1 cellular context compared by ENCODE assay signal in genomic region chr10:49118450-49118849, GRCh38.
TF ChIP-seq lines count a peak whose summit lies in the region.

No MANE protein-coding gene starts in this region.

TF ChIP-seq in GM23338, 12 proteins besides CTCF, POLR2A, EP300 and RAD21 (continued from another document):
- TF ChIP-seq, protein P1, sequence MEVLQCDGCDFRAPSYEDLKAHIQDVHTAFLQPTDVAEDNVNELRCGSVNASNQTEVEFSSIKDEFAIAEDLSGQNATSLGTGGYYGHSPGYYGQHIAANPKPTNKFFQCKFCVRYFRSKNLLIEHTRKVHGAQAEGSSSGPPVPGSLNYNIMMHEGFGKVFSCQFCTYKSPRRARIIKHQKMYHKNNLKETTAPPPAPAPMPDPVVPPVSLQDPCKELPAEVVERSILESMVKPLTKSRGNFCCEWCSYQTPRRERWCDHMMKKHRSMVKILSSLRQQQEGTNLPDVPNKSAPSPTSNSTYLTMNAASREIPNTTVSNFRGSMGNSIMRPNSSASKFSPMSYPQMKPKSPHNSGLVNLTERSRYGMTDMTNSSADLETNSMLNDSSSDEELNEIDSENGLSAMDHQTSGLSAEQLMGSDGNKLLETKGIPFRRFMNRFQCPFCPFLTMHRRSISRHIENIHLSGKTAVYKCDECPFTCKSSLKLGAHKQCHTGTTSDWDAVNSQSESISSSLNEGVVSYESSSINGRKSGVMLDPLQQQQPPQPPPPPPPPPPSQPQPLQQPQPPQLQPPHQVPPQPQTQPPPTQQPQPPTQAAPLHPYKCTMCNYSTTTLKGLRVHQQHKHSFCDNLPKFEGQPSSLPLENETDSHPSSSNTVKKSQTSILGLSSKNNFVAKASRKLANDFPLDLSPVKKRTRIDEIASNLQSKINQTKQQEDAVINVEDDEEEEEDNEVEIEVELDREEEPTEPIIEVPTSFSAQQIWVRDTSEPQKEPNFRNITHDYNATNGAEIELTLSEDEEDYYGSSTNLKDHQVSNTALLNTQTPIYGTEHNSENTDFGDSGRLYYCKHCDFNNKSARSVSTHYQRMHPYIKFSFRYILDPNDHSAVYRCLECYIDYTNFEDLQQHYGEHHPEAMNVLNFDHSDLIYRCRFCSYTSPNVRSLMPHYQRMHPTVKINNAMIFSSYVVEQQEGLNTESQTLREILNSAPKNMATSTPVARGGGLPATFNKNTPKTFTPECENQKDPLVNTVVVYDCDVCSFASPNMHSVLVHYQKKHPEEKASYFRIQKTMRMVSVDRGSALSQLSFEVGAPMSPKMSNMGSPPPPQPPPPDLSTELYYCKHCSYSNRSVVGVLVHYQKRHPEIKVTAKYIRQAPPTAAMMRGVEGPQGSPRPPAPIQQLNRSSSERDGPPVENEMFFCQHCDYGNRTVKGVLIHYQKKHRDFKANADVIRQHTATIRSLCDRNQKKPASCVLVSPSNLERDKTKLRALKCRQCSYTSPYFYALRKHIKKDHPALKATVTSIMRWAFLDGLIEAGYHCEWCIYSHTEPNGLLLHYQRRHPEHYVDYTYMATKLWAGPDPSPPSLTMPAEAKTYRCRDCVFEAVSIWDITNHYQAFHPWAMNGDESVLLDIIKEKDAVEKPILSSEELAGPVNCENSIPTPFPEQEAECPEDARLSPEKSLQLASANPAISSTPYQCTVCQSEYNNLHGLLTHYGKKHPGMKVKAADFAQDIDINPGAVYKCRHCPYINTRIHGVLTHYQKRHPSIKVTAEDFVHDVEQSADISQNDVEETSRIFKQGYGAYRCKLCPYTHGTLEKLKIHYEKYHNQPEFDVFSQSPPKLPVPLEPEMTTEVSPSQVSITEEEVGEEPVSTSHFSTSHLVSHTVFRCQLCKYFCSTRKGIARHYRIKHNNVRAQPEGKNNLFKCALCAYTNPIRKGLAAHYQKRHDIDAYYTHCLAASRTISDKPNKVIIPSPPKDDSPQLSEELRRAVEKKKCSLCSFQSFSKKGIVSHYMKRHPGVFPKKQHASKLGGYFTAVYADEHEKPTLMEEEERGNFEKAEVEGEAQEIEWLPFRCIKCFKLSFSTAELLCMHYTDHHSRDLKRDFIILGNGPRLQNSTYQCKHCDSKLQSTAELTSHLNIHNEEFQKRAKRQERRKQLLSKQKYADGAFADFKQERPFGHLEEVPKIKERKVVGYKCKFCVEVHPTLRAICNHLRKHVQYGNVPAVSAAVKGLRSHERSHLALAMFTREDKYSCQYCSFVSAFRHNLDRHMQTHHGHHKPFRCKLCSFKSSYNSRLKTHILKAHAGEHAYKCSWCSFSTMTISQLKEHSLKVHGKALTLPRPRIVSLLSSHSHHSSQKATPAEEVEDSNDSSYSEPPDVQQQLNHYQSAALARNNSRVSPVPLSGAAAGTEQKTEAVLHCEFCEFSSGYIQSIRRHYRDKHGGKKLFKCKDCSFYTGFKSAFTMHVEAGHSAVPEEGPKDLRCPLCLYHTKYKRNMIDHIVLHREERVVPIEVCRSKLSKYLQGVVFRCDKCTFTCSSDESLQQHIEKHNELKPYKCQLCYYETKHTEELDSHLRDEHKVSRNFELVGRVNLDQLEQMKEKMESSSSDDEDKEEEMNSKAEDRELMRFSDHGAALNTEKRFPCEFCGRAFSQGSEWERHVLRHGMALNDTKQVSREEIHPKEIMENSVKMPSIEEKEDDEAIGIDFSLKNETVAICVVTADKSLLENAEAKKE (CRISPR knock-in tag; IDR thresholded peaks at IDR 0.05) = no peak
- TF ChIP-seq JUNB (IDR thresholded peaks at IDR 0.05; ENCODE audit: unreplicated experiment) (no peak), STAT1 (IDR thresholded peaks at IDR 0.05; ENCODE audit: unreplicated experiment) (no peak), ZNF114 (CRISPR knock-in tag; IDR thresholded peaks at IDR 0.05) (no peak), POLR2AphosphoS5 (IDR thresholded peaks at IDR 0.05; ENCODE audit: low read depth) (no peak), NANOG (IDR thresholded peaks at IDR 0.05; ENCODE audit: borderline replicate concordance) (no peak), REST (IDR thresholded peaks at IDR 0.05; ENCODE audit: unreplicated experiment) (no peak)
